Comparison of ENCODE assay signal across 25 cellular contexts in the genomic region with DNA sequence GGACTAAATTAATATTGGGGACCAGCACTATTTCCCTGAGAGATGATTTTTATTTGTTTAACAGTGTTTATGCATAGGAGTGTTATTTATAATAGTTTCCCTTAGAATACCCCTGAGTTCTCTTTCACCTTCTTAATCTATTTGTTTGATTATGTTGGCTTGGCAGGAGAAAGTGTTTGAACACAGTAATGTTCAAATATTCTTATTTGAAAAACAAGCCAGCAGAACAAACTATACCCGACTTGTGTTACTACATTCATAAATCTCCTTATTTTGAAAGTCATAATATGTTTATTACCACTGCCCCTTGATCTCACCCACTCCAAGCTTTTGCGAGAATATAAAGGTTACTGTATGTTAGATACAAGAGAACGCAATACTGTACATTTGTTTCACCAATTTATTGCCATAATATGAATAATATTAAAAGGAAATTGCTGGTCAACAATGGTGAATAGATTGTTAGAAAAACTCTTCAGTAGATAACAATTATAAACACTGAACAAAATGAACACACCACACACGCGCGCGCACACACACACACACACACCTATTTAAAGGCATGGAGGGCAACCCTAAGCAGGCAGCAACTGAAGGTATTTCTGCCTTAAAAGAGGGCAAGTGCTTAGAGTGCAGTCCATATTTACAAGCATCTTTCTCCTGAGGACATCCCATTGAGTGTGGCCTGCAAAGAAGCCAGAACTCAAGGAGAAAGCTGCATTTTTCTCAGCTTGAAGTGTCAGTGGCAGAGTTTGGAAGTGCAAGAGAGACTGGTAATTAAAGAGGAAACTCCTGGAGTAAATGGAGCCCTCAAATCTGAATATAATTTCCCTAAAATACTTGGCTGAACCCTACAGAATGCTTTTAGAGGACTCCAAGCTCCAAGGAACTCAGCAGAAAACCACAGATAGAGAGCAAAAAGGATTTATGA.
DNase-seq lines count a peak whose midpoint lies in the region; ATAC-seq and TF ChIP-seq lines count a peak whose summit lies in the region.
"Had no signal": no experiment of that assay in that cellular context is flagged by ENCODE, and none has a peak within 500 bp of the region (broad histone marks: within the 10 kb centered on the region; RNA-seq: fewer than 3 reads in every experiment).

No MANE protein-coding gene starts in this region.

- ATAC-seq in WTC11: peak; percentile 69
- no peak for ATAC-seq in activated T-helper 17 cell treated with anti-CD3 and anti-CD28 coated beads, Interleukin-2, amount 50 U/mL, for 72 hours (replicated peaks)
- ATAC-seq: activated naive CD8-positive, alpha-beta T cell treated with anti-CD3 and anti-CD28 coated beads, Interleukin-2, amount 50 U/mL, for 24 hours had no signal

- no peaks in the 10 kb centered on the region for H3K27me3 Mint-ChIP-seq in WTC11 (ENCODE audit: low read depth)
- H3K27me3 Mint-ChIP-seq in activated T-helper 17 cell treated with anti-CD3 and anti-CD28 coated beads, Interleukin-2, amount 50 U/mL, for 72 hours: peaks cover 5% of the 10 kb centered on the region
- H3K27me3 Mint-ChIP-seq: activated naive CD8-positive, alpha-beta T cell treated with anti-CD3 and anti-CD28 coated beads, Interleukin-2, amount 50 U/mL, for 24 hours had no signal

- no TSS peak for BruUV-seq in mammary epithelial cell (replicated peaks; lab: Mats Ljungman, UMichigan)

- DNase-seq in mammary epithelial cell (no peak), breast epithelium (ENCODE audit: low spot score in 2 of 2) (no peak), WTC11 (ENCODE audit: low spot score) (no peak), fibroblast of villous mesenchyme (ENCODE audit: low read depth) (no peak), hypothalamus (lab: John Stamatoyannopoulos, UW) (no peak), SJCRH30 (no peak), UCSD-AML1 (lab: John Stamatoyannopoulos, UW; ENCODE audit: unreplicated experiment) (no peak)
- DNase-seq: ACHN; activated CD4-positive, alpha-beta T cell treated with anti-CD3 and anti-CD28 coated beads, Interleukin-2, amount 50 U/mL, for 4 hours; activated CD8-positive, alpha-beta memory T cell treated with anti-CD3 and anti-CD28 coated beads, Interleukin-2, amount 50 U/mL, for 4 hours; activated gamma-delta T cell; activated naive CD8-positive, alpha-beta T cell treated with anti-CD3 and anti-CD28 coated beads, Interleukin-2, amount 50 U/mL, for 24 hours; C1 segment of cervical spinal cord; foreskin melanocyte; GDM1; hippocampal formation; Karpas-422; NCI-H187; SIG-M5; stimulated activated CD4-positive, alpha-beta T cell treated with anti-CD3 and anti-CD28 coated beads, Interleukin-1b, Interleukin-23, amount 100 ng/mL, for 48 hours; substantia nigra had no signal

- dilution Hi-C loops in mammary epithelial cell (cut with HindIII; ENCODE audit: low sequenced_read_pairs): no loop called here

- no peak overlapping the region for H3K4me3 Mint-ChIP-seq in WTC11
- no peak overlapping the region for H3K4me3 Mint-ChIP-seq in activated T-helper 17 cell treated with anti-CD3 and anti-CD28 coated beads, Interleukin-2, amount 50 U/mL, for 72 hours
- H3K4me3 Mint-ChIP-seq: activated naive CD8-positive, alpha-beta T cell treated with anti-CD3 and anti-CD28 coated beads, Interleukin-2, amount 50 U/mL, for 24 hours had no signal

- TF ChIP-seq POLR2A in breast epithelium (IDR thresholded peaks at IDR 0.05): no peak

- H3K9me3 ChIP-seq in mammary epithelial cell (replicated peaks; ENCODE audit: insufficient read depth, low read length): no peaks in the 10 kb centered on the region
- no peaks in the 10 kb centered on the region for H3K9me3 ChIP-seq in breast epithelium
- H3K9me3 ChIP-seq in SJCRH30 (replicated peaks): no peaks in the 10 kb centered on the region
- H3K9me3 ChIP-seq: neutrophil had no signal

- WGBS in mammary epithelial cell (ENCODE audit: low coverage, missing lambda C conversion rate): 97% methylated on average over 7 of the region's 7 CpGs

- H3K36me3 ChIP-seq in mammary epithelial cell (ENCODE audit: insufficient read depth, low read length) (no peaks in the 10 kb centered on the region), breast epithelium (no peaks in the 10 kb centered on the region), SJCRH30 (no peaks in the 10 kb centered on the region)
- H3K36me3 ChIP-seq: cardiac muscle cell, neutrophil had no signal

- peak overlapping the region; percentile 6 for H2AFZ ChIP-seq in mammary epithelial cell (ENCODE audit: low read depth, low read length)

- peaks cover 17% of the 10 kb centered on the region for H3K4me1 ChIP-seq in mammary epithelial cell (ENCODE audit: insufficient read depth, low read length)
- H3K4me1 ChIP-seq in breast epithelium: no peaks in the 10 kb centered on the region
- H3K4me1 ChIP-seq in SJCRH30: no peaks in the 10 kb centered on the region

- CTCF ChIA-PET in mammary epithelial cell (lab: Charles Lee; ENCODE audit: low non-redundant PET): interaction anchor here (0.5 to 1.6 kb wide), 6 partner anchors 11 to 325 kb away, joined by 3 to 7 read pairs (median 5); no protein-coding TSS in a partner anchor
- CTCF ChIA-PET in WTC11 (lab: Charles Lee): interaction anchor here (0.5 to 1.8 kb wide), 5 partner anchors 9 to 1470 kb away, joined by 3 to 6 read pairs (median 4); no protein-coding TSS in a partner anchor

- no peaks in the 10 kb centered on the region for H4K20me1 ChIP-seq in mammary epithelial cell (ENCODE audit: insufficient read depth, low read length)

- in situ Hi-C loops in mammary epithelial cell (cut with MboI; ENCODE audit: low sequenced_read_pairs in 2 of 2): no loop called here

- no peak overlapping the region for H3K27ac Mint-ChIP-seq in WTC11
- no peak overlapping the region for H3K27ac Mint-ChIP-seq in activated T-helper 17 cell treated with anti-CD3 and anti-CD28 coated beads, Interleukin-2, amount 50 U/mL, for 72 hours
- H3K27ac Mint-ChIP-seq: activated naive CD8-positive, alpha-beta T cell treated with anti-CD3 and anti-CD28 coated beads, Interleukin-2, amount 50 U/mL, for 24 hours had no signal

- H3K36me3 Mint-ChIP-seq in WTC11: no peaks in the 10 kb centered on the region
- H3K36me3 Mint-ChIP-seq in activated T-helper 17 cell treated with anti-CD3 and anti-CD28 coated beads, Interleukin-2, amount 50 U/mL, for 72 hours (ENCODE audit: low read depth): no peaks in the 10 kb centered on the region

- no peak overlapping the region for H3K9ac ChIP-seq in mammary epithelial cell (ENCODE audit: insufficient read depth, low read length)

- no peaks in the 10 kb centered on the region for H3K79me2 ChIP-seq in mammary epithelial cell (ENCODE audit: insufficient read depth, low read length)

- H3K27me3 ChIP-seq in mammary epithelial cell (ENCODE audit: insufficient read depth, low read length) (no peaks in the 10 kb centered on the region), breast epithelium (no peaks in the 10 kb centered on the region), SJCRH30 (no peaks in the 10 kb centered on the region)
- H3K27me3 ChIP-seq: cardiac muscle cell, neutrophil had no signal

- POLR2A ChIA-PET in WTC11 (lab: Charles Lee): no interaction called here

- intact Hi-C loops in mammary epithelial cell (cut with micrococcal nuclease): loop anchor here (1.0 to 5.0 kb wide), 4 partner anchors 97 to 481 kb away; no protein-coding TSS in a partner anchor
- intact Hi-C loops in breast epithelium (cut with DNase I; ENCODE audit: low total_unique reads): no loop called here

- no peak overlapping the region for H3K4me2 ChIP-seq in mammary epithelial cell (ENCODE audit: insufficient read depth, low read depth, low read length)

- H3K27ac ChIP-seq in mammary epithelial cell (ENCODE audit: insufficient read depth, low read depth, low read length): no peak overlapping the region
- H3K27ac ChIP-seq in breast epithelium: no peak overlapping the region
- H3K27ac ChIP-seq in SJCRH30: no peak overlapping the region
- H3K27ac ChIP-seq: cardiac muscle cell, neutrophil had no signal

- peaks cover under 1% of the 10 kb centered on the region for H3K4me1 Mint-ChIP-seq in WTC11
- H3K4me1 Mint-ChIP-seq in activated T-helper 17 cell treated with anti-CD3 and anti-CD28 coated beads, Interleukin-2, amount 50 U/mL, for 72 hours: no peaks in the 10 kb centered on the region
- H3K4me1 Mint-ChIP-seq: activated naive CD8-positive, alpha-beta T cell treated with anti-CD3 and anti-CD28 coated beads, Interleukin-2, amount 50 U/mL, for 24 hours had no signal

- TF ChIP-seq CTCF in mammary epithelial cell (conservative IDR thresholded peaks at IDR 0.05 in 1 of 2, IDR thresholded peaks at IDR 0.05 in 1 of 2; ENCODE audit: extremely low read depth in 1 of 2, insufficient read depth in 1 of 2, low read depth in 1 of 2, low read length in 2 of 2): peak in 1 of 2 donors; percentile 18
- no peak for TF ChIP-seq CTCF in breast epithelium (IDR thresholded peaks at IDR 0.05)
- TF ChIP-seq CTCF in WTC11 (IDR thresholded peaks at IDR 0.05): no peak
- peak; percentile 15 for TF ChIP-seq CTCF in fibroblast of villous mesenchyme (IDR thresholded peaks at IDR 0.05; ENCODE audit: insufficient read depth, low read depth, low read length)

- peaks cover 8% of the 10 kb centered on the region for H3K9me3 Mint-ChIP-seq in WTC11
- no peaks in the 10 kb centered on the region for H3K9me3 Mint-ChIP-seq in activated T-helper 17 cell treated with anti-CD3 and anti-CD28 coated beads, Interleukin-2, amount 50 U/mL, for 72 hours
- H3K9me3 Mint-ChIP-seq: activated naive CD8-positive, alpha-beta T cell treated with anti-CD3 and anti-CD28 coated beads, Interleukin-2, amount 50 U/mL, for 24 hours had no signal

- no peak overlapping the region for H3K4me3 ChIP-seq in mammary epithelial cell (replicated peaks in 1 of 3; ENCODE audit: insufficient read depth in 1 of 3, low read depth in 2 of 3, low read length in 3 of 3)
- H3K4me3 ChIP-seq in breast epithelium: no peak overlapping the region
- no peak overlapping the region for H3K4me3 ChIP-seq in fibroblast of villous mesenchyme (ENCODE audit: low read depth, low read length)
- H3K4me3 ChIP-seq in SJCRH30: no peak overlapping the region
- H3K4me3 ChIP-seq: cardiac muscle cell, lung had no signal

TF ChIP-seq in WTC11, 78 proteins besides CTCF, POLR2A, EP300 and RAD21 (continues in another document):
- TF ChIP-seq, protein P1, sequence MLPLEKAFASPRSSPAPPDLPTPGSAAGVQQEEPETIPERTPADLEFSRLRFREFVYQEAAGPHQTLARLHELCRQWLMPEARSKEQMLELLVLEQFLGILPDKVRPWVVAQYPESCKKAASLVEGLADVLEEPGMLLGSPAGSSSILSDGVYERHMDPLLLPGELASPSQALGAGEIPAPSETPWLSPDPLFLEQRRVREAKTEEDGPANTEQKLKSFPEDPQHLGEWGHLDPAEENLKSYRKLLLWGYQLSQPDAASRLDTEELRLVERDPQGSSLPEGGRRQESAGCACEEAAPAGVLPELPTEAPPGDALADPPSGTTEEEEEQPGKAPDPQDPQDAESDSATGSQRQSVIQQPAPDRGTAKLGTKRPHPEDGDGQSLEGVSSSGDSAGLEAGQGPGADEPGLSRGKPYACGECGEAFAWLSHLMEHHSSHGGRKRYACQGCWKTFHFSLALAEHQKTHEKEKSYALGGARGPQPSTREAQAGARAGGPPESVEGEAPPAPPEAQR (CRISPR knock-in tag; IDR thresholded peaks at IDR 0.05): no peak
- no peak for TF ChIP-seq NFE2L1 (CRISPR knock-in tag; IDR thresholded peaks at IDR 0.05)
- TF ChIP-seq ESRRA (CRISPR knock-in tag; IDR thresholded peaks at IDR 0.05; ENCODE audit: borderline replicate concordance): no peak
